In the genomic region with DNA sequence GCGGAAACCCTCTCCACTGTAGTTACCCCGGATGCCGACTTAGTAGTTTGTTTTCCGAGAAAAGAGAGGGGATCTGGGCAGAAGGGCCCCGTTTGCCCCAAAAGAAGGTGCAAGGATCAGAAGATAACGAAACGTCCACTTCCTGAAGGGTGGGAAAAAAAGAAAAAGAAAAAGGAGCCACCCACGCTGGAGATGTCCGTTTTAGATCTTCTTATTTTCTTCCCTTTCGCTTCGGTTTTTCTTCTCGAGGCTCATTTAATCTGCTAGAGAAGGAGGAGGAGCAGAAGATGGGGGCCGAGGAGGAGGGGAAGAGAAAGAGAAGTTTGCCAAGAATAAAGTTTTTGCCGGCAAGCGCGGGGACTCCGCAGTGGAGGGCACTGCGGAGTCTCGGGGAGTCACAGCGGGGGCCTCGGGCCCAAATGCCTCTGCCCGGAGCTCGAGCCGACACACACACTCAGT, we compare ENCODE assay signal across 8 cellular contexts. TPM values are rescaled to one million over a fixed set of nuclear protein-coding genes. Genes with fewer than 3 reads are reported as not detected.
A peak's percentile ranks its signal among the peaks of the same experiment; 100 is the strongest.
DNase-seq lines count a peak whose midpoint lies in the region; ATAC-seq and TF ChIP-seq lines count a peak whose summit lies in the region.

No MANE protein-coding gene starts in this region.

- peak overlapping the region; percentile 89 for H2BK5ac ChIP-seq in neuronal stem cell (ENCODE audit: low read length)

- peak overlapping the region; percentile 95 for H3K4me3 ChIP-seq in effector memory CD4-positive, alpha-beta T cell (ENCODE audit: insufficient read depth, low read depth, low read length, poor library complexity, severe bottlenecking)
- peak overlapping the region; percentile 80 to 91 for H3K4me3 ChIP-seq in neuronal stem cell (ENCODE audit: low read length in 2 of 2)

- H3K14ac ChIP-seq in neuronal stem cell (ENCODE audit: low read length) = no peak overlapping the region

- no peak overlapping the region for H2BK12ac ChIP-seq in neuronal stem cell (ENCODE audit: low read length)

- H3K9me3 ChIP-seq in effector memory CD4-positive, alpha-beta T cell (ENCODE audit: control insufficient read depth, low read length) = no peaks in the 10 kb centered on the region
- no peaks in the 10 kb centered on the region for H3K9me3 ChIP-seq in neuronal stem cell (replicated peaks in 1 of 2; ENCODE audit: control insufficient read depth in 2 of 2, insufficient read depth in 1 of 2, low read depth in 1 of 2, low read length in 2 of 2)

- H2AFZ ChIP-seq in neuronal stem cell (ENCODE audit: low read length) = peak overlapping the region; percentile 94

- no peaks in the 10 kb centered on the region for H3K36me3 ChIP-seq in effector memory CD4-positive, alpha-beta T cell (ENCODE audit: control insufficient read depth, insufficient read depth, low read length)
- peaks cover 0 to 6% of the 10 kb centered on the region in 2 donors for H3K36me3 ChIP-seq in neuronal stem cell (replicated peaks in 1 of 2; ENCODE audit: control insufficient read depth in 2 of 2, insufficient read depth in 2 of 2, low read length in 2 of 2)

- peaks cover 35% of the 10 kb centered on the region for H3K4me1 ChIP-seq in effector memory CD4-positive, alpha-beta T cell (ENCODE audit: control insufficient read depth, insufficient read depth, low read length, poor library complexity, severe bottlenecking)
- peaks cover 6 to 27% of the 10 kb centered on the region in 2 donors for H3K4me1 ChIP-seq in neuronal stem cell (ENCODE audit: control insufficient read depth in 2 of 2, insufficient read depth in 1 of 2, low read depth in 1 of 2, low read length in 2 of 2)

- no peak for TF ChIP-seq CTCF in RWPE1 (conservative IDR thresholded peaks at IDR 0.05; ENCODE audit: low read depth)

- H3K9ac ChIP-seq in neuronal stem cell (ENCODE audit: low read depth, low read length, poor library complexity) = no peak overlapping the region

- no peak overlapping the region for H4K8ac ChIP-seq in neuronal stem cell (ENCODE audit: low read depth, low read length)

- no CpG with 5 or more reads among the region's 24 CpGs for WGBS in neuronal stem cell (ENCODE audit: extremely low coverage in 2 of 2, insufficient read length in 2 of 2, insufficient replicate concordance in 1 of 2), 2 donors

- DNase-seq in NOMO-1 treated with dmso at 0.1 percent for 144 hours (lab: John Stamatoyannopoulos, UW; ENCODE audit: unreplicated experiment) = peak; percentile 23
- DNase-seq in effector memory CD4-positive, alpha-beta T cell = no peak
- DNase-seq in neuronal stem cell (ENCODE audit: low spot score) = peak; percentile 26
- DNase-seq in putamen (ENCODE audit: low spot score) = no peak
- DNase-seq in RWPE1 (ENCODE audit: low spot score) = no peak
- DNase-seq in cerebellar nuclear complex (lab: John Stamatoyannopoulos, UW) = no peak
- no peak for DNase-seq in SK-N-DZ (ENCODE audit: low spot score)

- peak overlapping the region; percentile 74 for H3K27ac ChIP-seq in effector memory CD4-positive, alpha-beta T cell (ENCODE audit: insufficient read depth, low read length, poor library complexity, severe bottlenecking)
- H3K27ac ChIP-seq in neuronal stem cell (replicated peaks; ENCODE audit: low read length) (peak overlapping the region; percentile 62), RWPE1 (no peak overlapping the region)

- H3K4ac ChIP-seq in neuronal stem cell (ENCODE audit: low read length) = no peak overlapping the region

- peaks cover 11% of the 10 kb centered on the region for H3K27me3 ChIP-seq in effector memory CD4-positive, alpha-beta T cell (replicated peaks; ENCODE audit: control insufficient read depth, insufficient read depth, low read length, poor library complexity, severe bottlenecking)
- peaks cover 7 to 55% (median 42%) of the 10 kb centered on the region in 3 experiments for H3K27me3 ChIP-seq in neuronal stem cell (ENCODE audit: control insufficient read depth in 3 of 3, insufficient read depth in 3 of 3, low read depth in 1 of 3, low read length in 3 of 3)

- peak overlapping the region; percentile 87 for H2BK120ac ChIP-seq in neuronal stem cell (ENCODE audit: low read depth, low read length)

- H3K79me1 ChIP-seq in neuronal stem cell (ENCODE audit: low read depth, low read length) = no peaks in the 10 kb centered on the region

- peak; percentile 1 for ATAC-seq in GM19324 (IDR thresholded peaks at IDR 0.05; ENCODE audit: low FRiP score, unreplicated experiment)

- H3K4me2 ChIP-seq in neuronal stem cell (ENCODE audit: insufficient read depth, low read length, poor library complexity, severe bottlenecking) = peak overlapping the region; percentile 90

- CTCF ChIA-PET in RWPE1 (lab: Yijun Ruan, JAX) = interaction anchor here (0.5 kb wide), 1 partner anchor 173 kb away, joined by 4 read pairs; no protein-coding TSS in a partner anchor

- POLR2A ChIA-PET in RWPE1 (lab: Yijun Ruan, JAX; ENCODE audit: low non-redundant PET) = no interaction called here

- no peak overlapping the region for H4K91ac ChIP-seq in neuronal stem cell (ENCODE audit: low read depth, low read length, poor library complexity)

- H3K18ac ChIP-seq in neuronal stem cell (ENCODE audit: low read length) = peak overlapping the region; percentile 89

- peak overlapping the region; percentile 27 for H3K23ac ChIP-seq in neuronal stem cell (ENCODE audit: low read depth, low read length, poor library complexity)

- peak overlapping the region; percentile 62 for H2BK15ac ChIP-seq in neuronal stem cell (ENCODE audit: low read length)

- no peak overlapping the region for H2AK5ac ChIP-seq in neuronal stem cell (ENCODE audit: low read depth, low read length)

RNA-seq across cellular contexts. Expression of a gene that starts 0.5 kb away (rescaled TPM):
- polyA plus RNA-seq in neuronal stem cell (2013, experiment 1 of 2) = 17.2 TPM
- polyA plus RNA-seq in neuronal stem cell (2013, experiment 2 of 2) = 17.0 TPM
- polyA plus RNA-seq in SK-N-DZ (2014; cell fraction: cytosol; rRNA removed) = 18.9 and 25.0 TPM in 2 replicates
- 15.0 and 20.2 TPM in 2 replicates for polyA plus RNA-seq in SK-N-DZ (2014; cell fraction: nucleus; rRNA removed)

Comparison
In these comparisons a context has a peak if more than half of its experiments do, and no peak if none do; other contexts are left out.
1. DNase-seq: peak in NOMO-1 treated with dmso at 0.1 percent for 144 hours (single experiment) and neuronal stem cell (single experiment); none in effector memory CD4-positive, alpha-beta T cell (0 of 3), putamen (single experiment), RWPE1 (single experiment), cerebellar nuclear complex (0 of 2) and SK-N-DZ (single experiment).